ENCODE assay signal across 9 cellular contexts in genomic region chr6:50030777-50031562, GRCh38. TPM values are rescaled to one million over a fixed set of nuclear protein-coding genes. Genes with fewer than 3 reads are reported as not detected.
DNase-seq lines count a peak whose midpoint lies in the region; ATAC-seq, FAIRE-seq and TF ChIP-seq lines count a peak whose summit lies in the region.
"Had no signal": no experiment of that assay in that cellular context is flagged by ENCODE, and none has a peak within 500 bp of the region (broad histone marks: within the 10 kb centered on the region; RNA-seq: fewer than 3 reads in every experiment).

No MANE protein-coding gene starts in this region.

- H3K4me1 Mint-ChIP-seq in endothelial cell (ENCODE audit: unreplicated experiment) (no peaks in the 10 kb centered on the region), Calu3 (ENCODE audit: low read depth, unreplicated experiment) (no peaks in the 10 kb centered on the region)
- H3K4me1 Mint-ChIP-seq: activated B cell treated with CpG ODN at 0.5 μM for 24 hours had no signal

- H3K4me3 Mint-ChIP-seq in endothelial cell (ENCODE audit: unreplicated experiment) (no peak overlapping the region), Calu3 (ENCODE audit: low read depth, unreplicated experiment) (no peak overlapping the region)
- H3K4me3 Mint-ChIP-seq: activated B cell treated with CpG ODN at 0.5 μM for 24 hours had no signal

- BruUV-seq in Calu3 (replicated peaks; lab: Mats Ljungman, UMichigan) = no TSS peak

- TF ChIP-seq POLR2A in A549 (IDR thresholded peaks at IDR 0.05; ENCODE audit: low read length) = no peak
- TF ChIP-seq POLR2A in upper lobe of left lung (IDR thresholded peaks at IDR 0.05) = no peak

- H3K36me3 ChIP-seq in upper lobe of left lung = no peaks in the 10 kb centered on the region

- H3K9me3 Mint-ChIP-seq in endothelial cell (ENCODE audit: unreplicated experiment) (no peaks in the 10 kb centered on the region), Calu3 (ENCODE audit: low read depth, unreplicated experiment) (no peaks in the 10 kb centered on the region)
- H3K9me3 Mint-ChIP-seq in activated naive CD4-positive, alpha-beta T cell treated with anti-CD3 and anti-CD28 coated beads, Interleukin-2, amount 50 U/mL, for 72 hours = peaks cover 8 to 22% of the 10 kb centered on the region in 2 donors

- H3K4me3 ChIP-seq in A549 (no peak overlapping the region), upper lobe of left lung (no peak overlapping the region)

- no peaks in the 10 kb centered on the region for H3K27me3 Mint-ChIP-seq in endothelial cell (ENCODE audit: unreplicated experiment)
- H3K27me3 Mint-ChIP-seq in Calu3 (ENCODE audit: unreplicated experiment) = no peaks in the 10 kb centered on the region
- H3K27me3 Mint-ChIP-seq: activated B cell treated with CpG ODN at 0.5 μM for 24 hours had no signal

- no peak for FAIRE-seq in A549 (lab: Jason Lieb, UNC)

- no peaks in the 10 kb centered on the region for H3K4me1 ChIP-seq in A549
- no peaks in the 10 kb centered on the region for H3K4me1 ChIP-seq in upper lobe of left lung

- TF ChIP-seq CTCF in A549 (IDR thresholded peaks at IDR 0.05) (peak; percentile 23; the same call in 1 of the 3 replicates), endothelial cell (IDR thresholded peaks at IDR 0.05; ENCODE audit: unreplicated experiment) (peak; percentile 55), upper lobe of left lung (IDR thresholded peaks at IDR 0.05) (no peak), Calu3 (IDR thresholded peaks at IDR 0.05; ENCODE audit: unreplicated experiment) (no peak)

- WGBS in A549 (ENCODE audit: missing lambda C conversion rate) = 26% methylated on average over 16 of the region's 18 CpGs
- 55 to 59% methylated on average over 18 of the region's 18 CpGs for WGBS in upper lobe of left lung, 2 donors

- CTCF ChIA-PET in A549 (lab: Yijun Ruan, JAX) = interaction anchor here (0.7 to 1.2 kb wide), 3 partner anchors 12 to 271 kb away, joined by 3 to 4 read pairs (median 4); no protein-coding TSS in a partner anchor
- CTCF ChIA-PET in Calu3 (lab: Charles Lee) = interaction anchor here (1.2 kb wide), 1 partner anchor 89 kb away, joined by 3 read pairs; no protein-coding TSS in a partner anchor

- POLR2A ChIA-PET in A549 (lab: Yijun Ruan, JAX) = no interaction called here

- no peak overlapping the region for H3K4me2 ChIP-seq in A549

- DNase-seq in A549 (ENCODE audit: low read depth in 1 of 2, low spot score in 1 of 2) = peak in 1 of 2 experiments; percentile 27
- DNase-seq in NCI-H2029 (lab: John Stamatoyannopoulos, UW) = peak; percentile 80
- DNase-seq in endothelial cell (ENCODE audit: low spot score) = peak; percentile 64
- no peak for DNase-seq in activated naive CD4-positive, alpha-beta T cell treated with anti-CD3 and anti-CD28 coated beads, Interleukin-2, amount 50 U/mL, for 72 hours (ENCODE audit: low spot score in 2 of 2)
- no peak for DNase-seq in upper lobe of left lung
- DNase-seq in Calu3 = no peak
- no peak for DNase-seq in OCI-M2 (lab: John Stamatoyannopoulos, UW; ENCODE audit: unreplicated experiment)
- DNase-seq: activated B cell treated with CpG ODN at 0.5 μM for 24 hours had no signal

- TF ChIP-seq RAD21 in A549 (conservative IDR thresholded peaks at IDR 0.05 in 1 of 2, IDR thresholded peaks at IDR 0.05 in 1 of 2) = peak in 1 of 2 experiments; percentile 39; a peak in 1 of 5 replicates

- H3K27ac ChIP-seq in A549 (no peak overlapping the region), upper lobe of left lung (no peak overlapping the region)

- H3K36me3 Mint-ChIP-seq in endothelial cell (ENCODE audit: low read depth, unreplicated experiment) (no peaks in the 10 kb centered on the region), Calu3 (ENCODE audit: insufficient read depth, unreplicated experiment) (no peaks in the 10 kb centered on the region)
- H3K36me3 Mint-ChIP-seq in activated naive CD4-positive, alpha-beta T cell treated with anti-CD3 and anti-CD28 coated beads, Interleukin-2, amount 50 U/mL, for 72 hours = no peaks in the 10 kb centered on the region

- H3K27ac Mint-ChIP-seq in endothelial cell (ENCODE audit: unreplicated experiment) (peak overlapping the region; percentile 48), Calu3 (ENCODE audit: unreplicated experiment) (no peak overlapping the region)
- no peak overlapping the region for H3K27ac Mint-ChIP-seq in activated naive CD4-positive, alpha-beta T cell treated with anti-CD3 and anti-CD28 coated beads, Interleukin-2, amount 50 U/mL, for 72 hours
- H3K27ac Mint-ChIP-seq: activated B cell treated with CpG ODN at 0.5 μM for 24 hours had no signal

- intact Hi-C loops in Calu3 (cut with micrococcal nuclease; ENCODE audit: unreplicated experiment) = no loop called here

- ATAC-seq in A549 (peak; percentile 68 to 82; a peak in 4 of 6 replicates), GM19023 (IDR thresholded peaks at IDR 0.05; ENCODE audit: unreplicated experiment) (peak; percentile 66), upper lobe of left lung (ENCODE audit: low FRiP score in 2 of 2) (no peak)
- ATAC-seq in activated naive CD4-positive, alpha-beta T cell treated with anti-CD3 and anti-CD28 coated beads, Interleukin-2, amount 50 U/mL, for 72 hours = no peak

- H3K9me3 ChIP-seq in A549 = no peaks in the 10 kb centered on the region
- no peaks in the 10 kb centered on the region for H3K9me3 ChIP-seq in upper lobe of left lung

- TF ChIP-seq EP300 in A549 (IDR thresholded peaks at IDR 0.05) (no peak), upper lobe of left lung (IDR thresholded peaks at IDR 0.05) (no peak)

- no peaks in the 10 kb centered on the region for H3K27me3 ChIP-seq in upper lobe of left lung

TF ChIP-seq in A549, 52 proteins besides CTCF, POLR2A, EP300 and RAD21 (continues in another document):
- TF ChIP-seq, protein P1, sequence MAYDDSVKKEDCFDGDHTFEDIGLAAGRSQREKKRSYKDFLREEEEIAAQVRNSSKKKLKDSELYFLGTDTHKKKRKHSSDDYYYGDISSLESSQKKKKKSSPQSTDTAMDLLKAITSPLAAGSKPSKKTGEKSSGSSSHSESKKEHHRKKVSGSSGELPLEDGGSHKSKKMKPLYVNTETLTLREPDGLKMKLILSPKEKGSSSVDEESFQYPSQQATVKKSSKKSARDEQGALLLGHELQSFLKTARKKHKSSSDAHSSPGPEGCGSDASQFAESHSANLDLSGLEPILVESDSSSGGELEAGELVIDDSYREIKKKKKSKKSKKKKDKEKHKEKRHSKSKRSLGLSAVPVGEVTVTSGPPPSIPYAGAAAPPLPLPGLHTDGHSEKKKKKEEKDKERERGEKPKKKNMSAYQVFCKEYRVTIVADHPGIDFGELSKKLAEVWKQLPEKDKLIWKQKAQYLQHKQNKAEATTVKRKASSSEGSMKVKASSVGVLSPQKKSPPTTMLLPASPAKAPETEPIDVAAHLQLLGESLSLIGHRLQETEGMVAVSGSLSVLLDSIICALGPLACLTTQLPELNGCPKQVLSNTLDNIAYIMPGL (CRISPR knock-in tag; IDR thresholded peaks at IDR 0.05; ENCODE audit: borderline replicate concordance) = no peak
- no peak for TF ChIP-seq JUN (IDR thresholded peaks at IDR 0.05)
- TF ChIP-seq KDM5A (IDR thresholded peaks at IDR 0.05) = no peak
- TF ChIP-seq PBX3 (IDR thresholded peaks at IDR 0.05) = no peak
- no peak for TF ChIP-seq CBX8 (IDR thresholded peaks at IDR 0.05)
- TF ChIP-seq FOSL2 (IDR thresholded peaks at IDR 0.05) = no peak
- no peak for TF ChIP-seq FOSL2 (CRISPR knock-in tag; IDR thresholded peaks at IDR 0.05)
- TF ChIP-seq CHD2 (IDR thresholded peaks at IDR 0.05; ENCODE audit: low read length, partially characterized antibody) = no peak

RNA-seq across cellular contexts. Expression of gene DEFB110, which starts 9.2 kb away (rescaled TPM):
- not detected in 2 replicates for polyA plus RNA-seq in A549 (2011; rRNA removed)
- not detected in 2 replicates for polyA plus RNA-seq in A549 (2012; cell fraction: cytosol; rRNA removed)
- polyA plus RNA-seq in A549 (2012; cell fraction: nucleus; rRNA removed) = not detected in 2 replicates
- polyA plus RNA-seq in A549 (2017; fragmentation: RNase III; extraction: RNeasy Plus Mini Kit Qiagen cat#74134 plus additional on column Dnase treatment) = not detected in 3 replicates
- polyA minus RNA-seq in A549 (2011; rRNA and poly(A)+ RNA removed) = not detected in 2 replicates
- not detected for total RNA-seq in endothelial cell (ENCODE audit: unreplicated experiment)
- total RNA-seq in activated naive CD4-positive, alpha-beta T cell treated with anti-CD3 and anti-CD28 coated beads, Interleukin-2, amount 50 U/mL, for 72 hours = not detected
- total RNA-seq in upper lobe of left lung = not detected
- not detected in 2 replicates for total RNA-seq in Calu3 (2022)
- total RNA-seq: activated B cell treated with CpG ODN at 0.5 μM for 24 hours had no signal

RNA-seq across cellular contexts. Expression of gene DEFB112, which starts 18.8 kb away (rescaled TPM):
- polyA plus RNA-seq in A549 (2011; rRNA removed) (not detected in 2 replicates), A549 (2017; fragmentation: RNase III; extraction: RNeasy Plus Mini Kit Qiagen cat#74134 plus additional on column Dnase treatment) (not detected in 3 replicates)
- polyA plus RNA-seq in A549 (2012; cell fraction: cytosol; rRNA removed) = not detected in 2 replicates
- not detected in 2 replicates for polyA plus RNA-seq in A549 (2012; cell fraction: nucleus; rRNA removed)
- polyA minus RNA-seq in A549 (2011; rRNA and poly(A)+ RNA removed) = not detected in 2 replicates
- total RNA-seq in endothelial cell (ENCODE audit: unreplicated experiment) (not detected), upper lobe of left lung (not detected), Calu3 (2022) (not detected in 2 replicates)
- total RNA-seq in activated naive CD4-positive, alpha-beta T cell treated with anti-CD3 and anti-CD28 coated beads, Interleukin-2, amount 50 U/mL, for 72 hours = not detected
- total RNA-seq: activated B cell treated with CpG ODN at 0.5 μM for 24 hours had no signal

Comparison
In these comparisons a context has a peak if more than half of its experiments do, and no peak if none do; other contexts are left out.
1. ATAC-seq: peak in A549 (2 of 2) and GM19023 (single experiment); none in activated naive CD4-positive, alpha-beta T cell treated with anti-CD3 and anti-CD28 coated beads, Interleukin-2, amount 50 U/mL, for 72 hours (0 of 2) and upper lobe of left lung (0 of 2).
2. DNase-seq: peak in NCI-H2029 (single experiment) and endothelial cell (single experiment); none in activated naive CD4-positive, alpha-beta T cell treated with anti-CD3 and anti-CD28 coated beads, Interleukin-2, amount 50 U/mL, for 72 hours (0 of 2), upper lobe of left lung (0 of 2), Calu3 (single experiment) and OCI-M2 (single experiment).
3. CTCF ChIP-seq: peak in A549 (single experiment) and endothelial cell (single experiment); none in upper lobe of left lung (0 of 6) and Calu3 (single experiment).